ENCODE assay signal across 14 cellular contexts in genomic region chr5:107958861-107959260, GRCh38.
"Had no signal": no experiment of that assay in that cellular context is flagged by ENCODE, and none has a peak within 500 bp of the region (broad histone marks: within the 10 kb centered on the region; RNA-seq: fewer than 3 reads in every experiment).

No MANE protein-coding gene starts in this region.

- DNase-seq: activated CD4-positive, alpha-beta T cell treated with anti-CD3 and anti-CD28 coated beads, Interleukin-2, amount 50 U/mL, for 1 hour; activated effector memory CD4-positive, alpha-beta T cell treated with anti-CD3 and anti-CD28 coated beads, Interleukin-2, amount 50 U/mL, for 16 hours; activated T-cell treated with anti-CD3 and anti-CD28 coated beads, Interleukin-2, amount 50 U/mL, for 4 hours; midbrain; retina; stimulated activated CD4-positive, alpha-beta T cell treated with anti-CD3 and anti-CD28 coated beads, Interleukin-2, amount 100 ng/mL, for 48 hours had no signal

- ATAC-seq: activated T-cell treated with anti-CD3 and anti-CD28 coated beads, Interleukin-2, amount 50 U/mL, for 4 hours; left lobe of liver; stimulated activated memory B cell treated with anti-CD40 and anti-IgM and Interleukin-4, amounts not matched to agents 10 μg/mL and 1 μg/mL and 100 μg/mL, for 72 hours had no signal

- H3K79me2 ChIP-seq: parathyroid adenoma had no signal

- H3K27me3 ChIP-seq: suprapubic skin had no signal

- H3K27me3 Mint-ChIP-seq: stimulated activated memory B cell treated with anti-CD40 and anti-IgM and Interleukin-4, amounts not matched to agents 10 μg/mL and 1 μg/mL and 100 μg/mL, for 72 hours; type B pancreatic cell had no signal

- H3K9me3 ChIP-seq: suprapubic skin had no signal

- FAIRE-seq: colon, endometrium, keratinocyte had no signal

- H3K36me3 ChIP-seq: suprapubic skin had no signal

- H3K27ac Mint-ChIP-seq: stimulated activated memory B cell treated with anti-CD40 and anti-IgM and Interleukin-4, amounts not matched to agents 10 μg/mL and 1 μg/mL and 100 μg/mL, for 72 hours; type B pancreatic cell had no signal

- H3K36me3 Mint-ChIP-seq: type B pancreatic cell had no signal

- H2AFZ ChIP-seq: parathyroid adenoma had no signal

- H3K27ac ChIP-seq: parathyroid adenoma, suprapubic skin had no signal

- H3K4me3 ChIP-seq: suprapubic skin had no signal

- H3K4me3 Mint-ChIP-seq: activated T-cell treated with anti-CD3 and anti-CD28 coated beads, Interleukin-2, amount 50 U/mL, for 4 hours; stimulated activated memory B cell treated with anti-CD40 and anti-IgM and Interleukin-4, amounts not matched to agents 10 μg/mL and 1 μg/mL and 100 μg/mL, for 72 hours; type B pancreatic cell had no signal

- H3K9ac ChIP-seq: parathyroid adenoma had no signal

- H3K9me3 Mint-ChIP-seq: activated T-cell treated with anti-CD3 and anti-CD28 coated beads, Interleukin-2, amount 50 U/mL, for 4 hours; stimulated activated memory B cell treated with anti-CD40 and anti-IgM and Interleukin-4, amounts not matched to agents 10 μg/mL and 1 μg/mL and 100 μg/mL, for 72 hours; type B pancreatic cell had no signal
